13 cellular contexts compared by ENCODE assay signal in the genomic region with DNA sequence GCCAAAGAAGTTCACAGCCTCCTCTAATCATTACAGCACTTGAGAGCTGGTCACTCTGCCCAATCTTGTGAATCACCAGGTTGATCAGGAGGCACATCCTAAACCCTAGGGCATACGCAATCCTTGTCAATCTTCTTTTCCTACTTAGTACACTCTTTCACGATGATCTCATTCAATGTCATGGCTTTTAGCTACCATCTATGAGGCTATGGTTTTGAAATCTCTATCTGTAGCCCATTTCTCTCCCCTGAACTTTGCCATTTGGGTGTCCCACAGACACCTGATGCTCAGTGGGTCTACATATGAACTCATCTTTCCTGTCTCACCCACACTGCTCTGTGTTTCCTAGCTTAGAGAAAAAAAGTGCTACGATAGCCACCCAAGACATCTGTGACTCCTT. TPM values are rescaled to one million over a fixed set of nuclear protein-coding genes. Genes with fewer than 3 reads are reported as not detected.
DNase-seq lines count a peak whose midpoint lies in the region; ATAC-seq, FAIRE-seq and TF ChIP-seq lines count a peak whose summit lies in the region.
"Had no signal": no experiment of that assay in that cellular context is flagged by ENCODE, and none has a peak within 500 bp of the region (broad histone marks: within the 10 kb centered on the region; RNA-seq: fewer than 3 reads in every experiment).

No MANE protein-coding gene starts in this region.

- H4K20me1 ChIP-seq in K562 (replicated peaks; ENCODE audit: control insufficient read depth, insufficient read depth, low read length) = no peaks in the 10 kb centered on the region

- ATAC-seq in K562 = no peak
- ATAC-seq: heart left ventricle had no signal

- TF ChIP-seq RAD21 in K562 (CRISPR knock-in tag; conservative IDR thresholded peaks at IDR 0.05 in 1 of 2, IDR thresholded peaks at IDR 0.05 in 1 of 2) = no peak

- TF ChIP-seq POLR2A in NB4 (IDR thresholded peaks at IDR 0.05; ENCODE audit: extremely low read depth, insufficient read length) = no peak
- no peak for TF ChIP-seq POLR2A in K562 (conservative IDR thresholded peaks at IDR 0.05)

- no peaks in the 10 kb centered on the region for H3K9me3 ChIP-seq in K562 (replicated peaks; ENCODE audit: control insufficient read depth, insufficient read depth, low read depth, low read length)
- H3K9me3 ChIP-seq: heart left ventricle had no signal

- peak overlapping the region; percentile 31; the same call in 1 of the 3 replicates for H3K27ac ChIP-seq in K562 (ENCODE audit: extremely low read depth, low read depth, low read length)

- no peak overlapping the region for H3K4me2 ChIP-seq in K562 (ENCODE audit: insufficient read depth, low read length)

- H3K4me3 ChIP-seq in NB4 (ENCODE audit: low read depth, low read length) = no peak overlapping the region
- H3K4me3 ChIP-seq in K562 = no peak overlapping the region
- H3K4me3 ChIP-seq: heart left ventricle had no signal

- intact Hi-C loops in K562 (cut with micrococcal nuclease) = loop anchor here (5.0 kb wide), 2 partner anchors 65 to 80 kb away; no protein-coding TSS in a partner anchor

- CTCF ChIA-PET in K562 (lab: Yijun Ruan, JAX; ENCODE audit: low intra/inter-chr PET ratio) = no interaction called here

- H3K4me1 ChIP-seq in K562 (replicated peaks in 1 of 2; ENCODE audit: control insufficient read depth in 2 of 2, insufficient read depth in 2 of 2, low read length in 2 of 2) = peaks cover 17 to 22% of the 10 kb centered on the region in 2 experiments

- H3K9ac ChIP-seq in K562 (ENCODE audit: insufficient read depth in 1 of 2, low read depth in 2 of 2, low read length in 2 of 2) = peak overlapping the region; percentile 23 to 37; a peak in 2 of 4 replicates

- in situ Hi-C loops in K562 (cut with MboI) = no loop called here

- TF ChIP-seq EP300 in K562 (IDR thresholded peaks at IDR 0.05; ENCODE audit: low read length) = no peak

- peak; percentile 32 for FAIRE-seq in K562 (lab: Jason Lieb, UNC)
- FAIRE-seq: TTC549 had no signal

- no TSS peak for BruUV-seq in K562 (replicated peaks; lab: Mats Ljungman, UMichigan)

- peak; percentile 25 for DNase-seq in NOMO-1 treated with DMSO at 0.1 percent for 48 hours (lab: John Stamatoyannopoulos, UW; ENCODE audit: unreplicated experiment)
- DNase-seq in NOMO-1 treated with dmso at 0.1 percent for 144 hours (lab: John Stamatoyannopoulos, UW; ENCODE audit: unreplicated experiment) = no peak
- peak; percentile 46 for DNase-seq in NB4 (ENCODE audit: low read depth)
- no peak for DNase-seq in K562 (ENCODE audit: extremely low read depth in 1 of 4, low spot score in 3 of 4)
- peak; percentile 89 for DNase-seq in renal cortical epithelial cell (ENCODE audit: low read depth)
- no peak for DNase-seq in NCI-H1930 (lab: John Stamatoyannopoulos, UW)
- no peak for DNase-seq in activated effector memory CD4-positive, alpha-beta T cell treated with Interleukin-2 at 50 U/mL for 16 hours
- DNase-seq in dermis blood vessel endothelial cell = no peak
- DNase-seq: 8988T, cortex of kidney, DND-41, heart left ventricle had no signal

- peaks cover 29% of the 10 kb centered on the region for H3K79me2 ChIP-seq in K562 (ENCODE audit: control insufficient read depth, insufficient read depth, low read length)

- TF ChIP-seq CTCF in NB4 (IDR thresholded peaks at IDR 0.05; ENCODE audit: low read depth, low read length) (no peak), K562 (IDR thresholded peaks at IDR 0.05 in 2 of 3, conservative IDR thresholded peaks at IDR 0.05 in 1 of 3; ENCODE audit: insufficient read depth in 2 of 3, low read depth in 1 of 3, low read length in 3 of 3) (no peak)

- WGBS in K562 (ENCODE audit: insufficient coverage, low coverage, missing lambda C conversion rate) = 63% methylated on average over 3 of the region's 3 CpGs

- H3K27me3 ChIP-seq in K562 (ENCODE audit: control insufficient read depth in 2 of 2, insufficient read depth in 2 of 2, low read length in 2 of 2) = no peaks in the 10 kb centered on the region
- H3K27me3 ChIP-seq: heart left ventricle had no signal

- no peak overlapping the region for H2AFZ ChIP-seq in K562 (ENCODE audit: low read depth, low read length)

- POLR2A ChIA-PET in K562 (lab: Yijun Ruan, JAX) = interaction anchor here (0.6 to 6.4 kb wide), 19 partner anchors 12 to 255 kb away, joined by 3 to 102 read pairs (median 5); partner anchors contain the start of genes RCC1 and SESN2

- H3K9me1 ChIP-seq in K562 (ENCODE audit: control insufficient read depth, insufficient read depth, low read length) = peaks cover 3% of the 10 kb centered on the region

- peaks cover 18% of the 10 kb centered on the region; the same call in 2 of the 3 replicates for H3K36me3 ChIP-seq in K562 (ENCODE audit: control insufficient read depth, insufficient read depth, low read length)

TF ChIP-seq in K562, 482 proteins besides CTCF, POLR2A, EP300 and RAD21 (continues in another document):
- TF ChIP-seq GTF3C2 (IDR thresholded peaks at IDR 0.05; ENCODE audit: borderline replicate concordance, extremely low read depth, insufficient read length) = no peak
- TF ChIP-seq ETV5 (CRISPR knock-in tag; IDR thresholded peaks at IDR 0.05; ENCODE audit: low read depth) = no peak
- TF ChIP-seq HMG20A (CRISPR knock-in tag; conservative IDR thresholded peaks at IDR 0.05) = no peak
- TF ChIP-seq CEBPG (CRISPR knock-in tag; IDR thresholded peaks at IDR 0.05) = no peak
- TF ChIP-seq CEBPG (tag; conservative IDR thresholded peaks at IDR 0.05 in 1 of 2, IDR thresholded peaks at IDR 0.05 in 1 of 2) = 0 out of 4 replicates have a peak, but pooled peaks of 1 of the 2 experiments have one; percentile 21
- TF ChIP-seq POLR2H (tag; IDR thresholded peaks at IDR 0.05; ENCODE audit: low read depth) = no peak

RNA-seq across cellular contexts. Expression of gene MED18, which starts 1.9 kb away (rescaled TPM):
- 16.8 and 18.9 TPM in 2 replicates for total RNA-seq in K562 (2011; cell fraction: chromatin; rRNA removed; ENCODE audit: low replicate concordance)
- 19.2 and 20.0 TPM in 2 replicates for total RNA-seq in K562 (2011; cell fraction: nucleolus; rRNA removed)
- total RNA-seq in K562 (2011; cell fraction: nucleoplasm; rRNA removed) = 25.3 and 28.1 TPM in 2 replicates
- total RNA-seq in K562 (2014; rRNA removed) (22.7 and 23.8 TPM in 2 replicates), K562 (2014; rRNA removed; fragmentation: Illumina TruSeq; extraction: Trizol) (21.1 and 22.0 TPM in 2 replicates), K562 (2015; rRNA removed; fragmentation: Illumina TruSeq; extraction: Trizol) (24.1 and 24.5 TPM in 2 replicates), K562 (2021) (19.1 and 21.0 TPM in 2 replicates), renal cortical epithelial cell (37.5 and 38.2 TPM in 2 replicates), dermis blood vessel endothelial cell (25.5 and 28.5 TPM in 2 replicates)
- polyA plus RNA-seq in K562 (2011; rRNA removed) (28.9 and 33.2 TPM in 2 replicates), K562 (2014; fragmentation: Illumina TruSeq; extraction: Trizol) (23.8 and 25.5 TPM in 2 replicates), K562 (2014; fragmentation: Nextera tagmentation; extraction: Ambion mirVana) (10 to 100 TPM; 38.6 to 50.6 TPM), K562 (2014; rRNA removed) (15.2 and 16.9 TPM in 2 replicates)
- 38.5 and 46.2 TPM in 2 replicates for polyA plus RNA-seq in K562 (2011; cell fraction: cytosol; rRNA removed)
- 24.2 and 34.9 TPM in 2 replicates for polyA plus RNA-seq in K562 (2011; cell fraction: nucleus; rRNA removed)
- polyA plus RNA-seq in K562 (2012) = 25.0 and 32.1 TPM in 2 replicates
- polyA minus RNA-seq in K562 (2011; rRNA and poly(A)+ RNA removed) = 88.8 and 95.6 TPM in 2 replicates
- polyA minus RNA-seq in K562 (2011; cell fraction: cytosol; rRNA and poly(A)+ RNA removed) = 22.8 and 25.4 TPM in 2 replicates
- polyA minus RNA-seq in K562 (2011; cell fraction: nucleus; rRNA and poly(A)+ RNA removed) = 7.9 and 17.3 TPM in 2 replicates

RNA-seq across cellular contexts. Expression of gene PHACTR4, which starts 42.6 kb away (rescaled TPM):
- 24.0 and 41.2 TPM in 2 replicates for total RNA-seq in K562 (2011; cell fraction: chromatin; rRNA removed; ENCODE audit: low replicate concordance)
- total RNA-seq in K562 (2011; cell fraction: nucleolus; rRNA removed) = 12.5 and 16.1 TPM in 2 replicates
- 26.8 and 45.1 TPM in 2 replicates for total RNA-seq in K562 (2011; cell fraction: nucleoplasm; rRNA removed)
- total RNA-seq in K562 (2014; rRNA removed) = 6.4 and 8.7 TPM in 2 replicates
- total RNA-seq in K562 (2014; rRNA removed; fragmentation: Illumina TruSeq; extraction: Trizol) = 13.9 and 18.2 TPM in 2 replicates
- 17.5 and 17.7 TPM in 2 replicates for total RNA-seq in K562 (2015; rRNA removed; fragmentation: Illumina TruSeq; extraction: Trizol)
- 28.6 and 34.6 TPM in 2 replicates for total RNA-seq in K562 (2021)
- 11.9 and 14.0 TPM in 2 replicates for polyA plus RNA-seq in K562 (2011; rRNA removed)
- polyA plus RNA-seq in K562 (2011; cell fraction: cytosol; rRNA removed) = 9.5 and 18.8 TPM in 2 replicates
- 10.0 and 10.8 TPM in 2 replicates for polyA plus RNA-seq in K562 (2011; cell fraction: nucleus; rRNA removed)
- polyA plus RNA-seq in K562 (2012) = 22.7 and 23.1 TPM in 2 replicates
- 37.9 and 43.6 TPM in 2 replicates for polyA plus RNA-seq in K562 (2014; fragmentation: Illumina TruSeq; extraction: Trizol)
- 10 to 100 TPM; 12.8 to 14.2 TPM for polyA plus RNA-seq in K562 (2014; fragmentation: Nextera tagmentation; extraction: Ambion mirVana)
- 18.2 and 18.5 TPM in 2 replicates for polyA plus RNA-seq in K562 (2014; rRNA removed)
- polyA minus RNA-seq in K562 (2011; rRNA and poly(A)+ RNA removed) = 16.3 and 18.6 TPM in 2 replicates
- polyA minus RNA-seq in K562 (2011; cell fraction: cytosol; rRNA and poly(A)+ RNA removed) = 11.1 and 12.5 TPM in 2 replicates
- polyA minus RNA-seq in K562 (2011; cell fraction: nucleus; rRNA and poly(A)+ RNA removed) = 4.4 and 7.9 TPM in 2 replicates
- total RNA-seq in renal cortical epithelial cell = 9.0 and 29.0 TPM in 2 replicates
- total RNA-seq in dermis blood vessel endothelial cell = 12.6 and 28.5 TPM in 2 replicates

Comparison
In these comparisons a context has a peak if more than half of its experiments do, and no peak if none do; other contexts are left out.
1. DNase-seq: peak in NOMO-1 treated with DMSO at 0.1 percent for 48 hours (single experiment), NB4 (single experiment) and renal cortical epithelial cell (single experiment); none in NOMO-1 treated with dmso at 0.1 percent for 144 hours (single experiment), K562 (0 of 4), NCI-H1930 (0 of 2), activated effector memory CD4-positive, alpha-beta T cell treated with Interleukin-2 at 50 U/mL for 16 hours (single experiment) and dermis blood vessel endothelial cell (single experiment).